1 cellular context compared by ENCODE assay signal in the genomic region with DNA sequence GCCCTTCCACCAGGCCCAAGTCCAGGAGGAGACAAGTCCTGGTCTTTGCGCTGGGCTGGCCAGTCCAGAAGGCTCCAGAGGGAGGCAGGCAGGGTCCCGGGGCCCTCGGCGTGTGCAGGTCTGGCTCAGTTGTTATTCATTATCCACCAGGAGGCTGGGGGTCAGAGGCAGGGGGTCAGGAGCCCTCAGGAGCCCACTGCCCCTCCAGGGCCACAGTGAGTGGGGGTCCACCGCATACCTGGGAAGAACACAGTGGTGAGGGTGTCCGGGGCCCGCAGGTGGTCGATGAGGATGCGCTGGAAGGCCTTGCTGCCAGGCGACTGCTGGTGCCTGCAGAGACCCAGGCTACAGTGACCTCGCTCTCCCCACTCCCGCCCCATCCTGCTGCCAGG.
A peak's percentile ranks its signal among the peaks of the same experiment; 100 is the strongest.
TF ChIP-seq lines count a peak whose summit lies in the region.

No MANE protein-coding gene starts in this region.

TF ChIP-seq in HepG2, 621 proteins besides CTCF, POLR2A, EP300 and RAD21:
- TF ChIP-seq ZNF331 (CRISPR knock-in tag; IDR thresholded peaks at IDR 0.05) (no peak), AGO2 (optimal IDR thresholded peaks at IDR 0.05; ENCODE audit: low read depth, low read length) (peak; percentile 40), ZNF343 (CRISPR knock-in tag; IDR thresholded peaks at IDR 0.05) (0 out of 2 replicates have a peak, but pooled peaks have one; percentile 9), RBFOX2 (IDR thresholded peaks at IDR 0.05; ENCODE audit: low read depth, low read length) (peak; percentile 49; the same call in 1 of the 2 replicates)
TF ChIP-seq in HepG2: peak in this region for 3.
